8 cellular contexts compared by ENCODE assay signal in the genomic region with DNA sequence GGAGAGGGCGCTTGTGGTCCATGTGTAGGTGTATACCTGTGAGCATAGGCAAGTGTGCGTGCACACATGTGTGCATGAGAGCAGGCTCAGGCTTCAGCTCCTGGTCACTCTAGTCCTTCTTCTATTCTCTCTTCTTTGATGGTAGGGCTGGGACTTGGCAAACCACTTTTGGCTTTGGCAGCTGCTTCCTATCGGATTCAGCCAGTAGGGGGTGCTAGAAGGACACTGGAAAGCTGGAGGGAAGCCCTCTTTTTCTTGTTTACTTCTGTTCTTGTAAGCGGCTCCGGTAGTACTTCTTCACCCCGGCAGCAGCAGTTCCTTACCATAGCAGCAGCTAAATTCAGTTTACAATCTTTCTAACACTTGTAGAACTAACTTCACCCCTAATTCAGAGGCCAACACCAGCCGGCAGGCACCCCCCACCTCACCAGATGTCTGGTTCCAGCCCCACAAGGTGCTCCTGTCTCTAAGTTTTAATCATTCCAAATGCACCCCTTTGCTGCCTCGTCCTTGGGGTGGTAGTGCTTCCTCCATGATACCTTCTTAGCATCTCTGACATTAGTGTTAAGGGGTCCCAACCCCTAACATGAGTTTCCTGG. TPM values are rescaled to one million over a fixed set of nuclear protein-coding genes. Genes with fewer than 3 reads are reported as not detected.
DNase-seq lines count a peak whose midpoint lies in the region; ATAC-seq and TF ChIP-seq lines count a peak whose summit lies in the region.

No MANE protein-coding gene starts in this region.

- H3K36me3 Mint-ChIP-seq in stimulated activated naive B cell treated with anti-CD40 and anti-IgM and Interleukin-4, amounts not matched to agents 10 μg/mL and 1 μg/mL and 100 μg/mL, for 72 hours: peaks cover 0 to 3% of the 10 kb centered on the region in 2 donors

- no peaks in the 10 kb centered on the region for H3K9me3 ChIP-seq in DND-41 (ENCODE audit: insufficient read depth, low read length, severe bottlenecking)
- no peaks in the 10 kb centered on the region for H3K9me3 ChIP-seq in left lung

- H3K27ac ChIP-seq in DND-41 (ENCODE audit: low read length): no peak overlapping the region
- H3K27ac ChIP-seq in left lung: no peak overlapping the region

- in situ Hi-C loops in astrocyte of the cerebellum (cut with HindIII; ENCODE audit: low sequenced_read_pairs): loop anchor here (5.0 kb wide), 1 partner anchor 96 kb away; no protein-coding TSS in a partner anchor

- no peaks in the 10 kb centered on the region for H4K20me1 ChIP-seq in DND-41 (ENCODE audit: insufficient read depth, low read length)

- no peaks in the 10 kb centered on the region for H3K27me3 Mint-ChIP-seq in stimulated activated naive B cell treated with anti-CD40 and anti-IgM and Interleukin-4, amounts not matched to agents 10 μg/mL and 1 μg/mL and 100 μg/mL, for 72 hours

- no peak overlapping the region for H3K27ac Mint-ChIP-seq in stimulated activated naive B cell treated with anti-CD40 and anti-IgM and Interleukin-4, amounts not matched to agents 10 μg/mL and 1 μg/mL and 100 μg/mL, for 72 hours

- H3K4me3 ChIP-seq in DND-41 (ENCODE audit: low read depth in 1 of 2, low read length in 2 of 2): no peak overlapping the region
- H3K4me3 ChIP-seq in astrocyte of the cerebellum (ENCODE audit: low read depth, low read length): no peak overlapping the region
- no peak overlapping the region for H3K4me3 ChIP-seq in left lung

- peaks cover 7 to 21% of the 10 kb centered on the region in 2 donors for H3K4me1 Mint-ChIP-seq in stimulated activated naive B cell treated with anti-CD40 and anti-IgM and Interleukin-4, amounts not matched to agents 10 μg/mL and 1 μg/mL and 100 μg/mL, for 72 hours

- intact Hi-C loops in left lung (cut with DNase I): loop anchor here in 1 of 2 donors (10.0 kb wide), 1 partner anchor 393 kb away; no protein-coding TSS in a partner anchor

- H3K27me3 ChIP-seq in DND-41 (ENCODE audit: insufficient read depth, low read length, poor library complexity) (no peaks in the 10 kb centered on the region), left lung (no peaks in the 10 kb centered on the region)

- peaks cover 17% of the 10 kb centered on the region for H3K4me1 ChIP-seq in DND-41 (ENCODE audit: insufficient read depth, low read length)
- peaks cover 3 to 8% of the 10 kb centered on the region in 2 donors for H3K4me1 ChIP-seq in left lung

- H3K4me3 Mint-ChIP-seq in stimulated activated naive B cell treated with anti-CD40 and anti-IgM and Interleukin-4, amounts not matched to agents 10 μg/mL and 1 μg/mL and 100 μg/mL, for 72 hours: no peak overlapping the region

- TF ChIP-seq CTCF in DND-41 (IDR thresholded peaks at IDR 0.05; ENCODE audit: borderline replicate concordance, extremely low read depth, low read length, poor library complexity, severe bottlenecking): peak; percentile 90
- TF ChIP-seq CTCF in LNCAP (IDR thresholded peaks at IDR 0.05): peak; percentile 56; the same call in 1 of the 2 replicates
- TF ChIP-seq CTCF in astrocyte of the cerebellum (IDR thresholded peaks at IDR 0.05; ENCODE audit: low read depth, low read length, missing control alignments): peak; percentile 50
- peak; percentile 27 to 66 for TF ChIP-seq CTCF in left lung (IDR thresholded peaks at IDR 0.05)

- H3K4me2 ChIP-seq in DND-41 (ENCODE audit: insufficient read depth, low read length): no peak overlapping the region

- peak; percentile 42 for ATAC-seq in DND-41 (ENCODE audit: insufficient read depth, low read depth)
- ATAC-seq in left lung: peak; percentile 12
- peak; percentile 35 to 45 for ATAC-seq in stimulated activated naive B cell treated with anti-CD40 and anti-IgM and Interleukin-4, amounts not matched to agents 10 μg/mL and 1 μg/mL and 100 μg/mL, for 72 hours (replicated peaks)
- ATAC-seq in GM21723 (IDR thresholded peaks at IDR 0.05; ENCODE audit: unreplicated experiment): no peak

- no peak overlapping the region for H3K9ac ChIP-seq in DND-41 (ENCODE audit: low read depth, low read length)

- H2AFZ ChIP-seq in DND-41 (ENCODE audit: low read depth, low read length): 0 out of 2 replicates have a peak overlapping the region, but pooled peaks have one; percentile 74

- H3K79me2 ChIP-seq in DND-41 (ENCODE audit: insufficient read depth, low read length): no peaks in the 10 kb centered on the region

- DNase-seq in DND-41 (peak; percentile 77), T follicular helper cell (ENCODE audit: low read depth) (peak; percentile 23), astrocyte of the cerebellum (ENCODE audit: low read depth) (no peak), left lung (no peak), epidermal melanocyte (ENCODE audit: insufficient read length, low spot score) (no peak)
- peak; percentile 54 for DNase-seq in stimulated activated naive B cell treated with anti-CD40 and anti-IgM and Interleukin-4, amounts not matched to agents 10 μg/mL and 1 μg/mL and 100 μg/mL, for 72 hours

- peaks cover 0 to 1% of the 10 kb centered on the region in 2 donors for H3K9me3 Mint-ChIP-seq in stimulated activated naive B cell treated with anti-CD40 and anti-IgM and Interleukin-4, amounts not matched to agents 10 μg/mL and 1 μg/mL and 100 μg/mL, for 72 hours

- no peaks in the 10 kb centered on the region for H3K36me3 ChIP-seq in DND-41 (ENCODE audit: insufficient read depth, low read length)
- no peaks in the 10 kb centered on the region for H3K36me3 ChIP-seq in left lung

RNA-seq across cellular contexts. Expression of a gene that starts 25.1 kb away (rescaled TPM):
- 10 to 100 TPM; 45.2 to 47.4 TPM for total RNA-seq in left lung

RNA-seq across cellular contexts. Expression of a gene that starts 43.2 kb away (rescaled TPM):
- 10 to 100 TPM in 1 of 2 donors, 1 to 10 TPM in 1; 7.2 to 11.6 TPM for total RNA-seq in left lung

Comparison
In these comparisons a context has a peak if more than half of its experiments do, and no peak if none do; other contexts are left out.
1. DNase-seq: peak in DND-41 (single experiment), T follicular helper cell (single experiment) and stimulated activated naive B cell treated with anti-CD40 and anti-IgM and Interleukin-4, amounts not matched to agents 10 μg/mL and 1 μg/mL and 100 μg/mL, for 72 hours (single experiment); none in astrocyte of the cerebellum (single experiment), left lung (0 of 2) and epidermal melanocyte (single experiment).
2. Peak in every context shown above with its lines, with median percentiles within 50 percentile points of each other: CTCF ChIP-seq.